8 cellular contexts compared by ENCODE assay signal in the genomic region with DNA sequence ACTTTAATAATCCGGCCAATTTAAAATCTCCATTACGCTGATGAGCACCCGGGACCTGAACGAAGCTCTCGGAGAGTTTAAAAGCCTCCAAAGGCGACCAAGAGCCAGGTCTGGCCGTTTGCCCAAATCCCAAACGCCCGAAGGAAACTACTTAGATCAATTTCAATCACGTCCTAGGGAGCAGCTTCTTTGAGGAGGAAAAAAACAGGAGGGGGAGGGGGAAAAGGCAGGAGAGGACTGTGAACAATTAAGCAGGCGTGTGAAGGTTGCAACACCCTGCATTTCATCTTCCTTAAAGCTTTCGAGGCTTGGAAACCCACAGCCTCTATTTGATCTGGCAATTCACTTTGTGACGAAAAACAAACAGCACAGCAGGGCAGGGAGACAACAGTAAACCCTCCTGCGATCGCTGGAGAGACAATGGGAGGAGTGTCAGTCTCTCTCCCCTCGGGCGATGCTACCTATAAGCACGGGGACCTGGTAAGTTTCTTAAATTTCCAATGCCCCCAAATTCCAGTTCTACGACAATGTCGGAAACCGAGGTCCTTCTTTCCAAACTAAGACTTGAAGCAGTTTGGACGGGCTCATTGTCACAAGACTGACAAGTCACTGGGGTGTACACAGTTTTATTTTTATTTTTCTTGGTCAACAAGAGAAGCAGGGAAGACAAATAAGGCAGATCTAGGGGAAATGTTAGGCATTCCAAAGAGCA. TPM values are rescaled to one million over a fixed set of nuclear protein-coding genes. Genes with fewer than 3 reads are reported as not detected.
DNase-seq lines count a peak whose midpoint lies in the region; ATAC-seq and TF ChIP-seq lines count a peak whose summit lies in the region.

No MANE protein-coding gene starts in this region.

- ATAC-seq in HG03565 (IDR thresholded peaks at IDR 0.05; ENCODE audit: unreplicated experiment) = no peak

- TF ChIP-seq CTCF in choroid plexus epithelial cell (conservative IDR thresholded peaks at IDR 0.05; ENCODE audit: low read depth, low read length) = no peak

- H3K9me3 ChIP-seq in MG63 (no peaks in the 10 kb centered on the region), SK-N-MC (ENCODE audit: low read depth, low read length) (no peaks in the 10 kb centered on the region)

- H3K4me3 ChIP-seq in MG63 = peak overlapping the region; percentile 90
- peak overlapping the region; percentile 81 for H3K4me3 ChIP-seq in SK-N-MC
- H3K4me3 ChIP-seq in choroid plexus epithelial cell (ENCODE audit: low read depth, low read length) = peak overlapping the region; percentile 99

- peak overlapping the region; percentile 99 for H3K9ac ChIP-seq in SK-N-MC (ENCODE audit: insufficient read length)

- peaks cover 57% of the 10 kb centered on the region for H3K36me3 ChIP-seq in MG63
- peaks cover 38% of the 10 kb centered on the region for H3K36me3 ChIP-seq in SK-N-MC (ENCODE audit: insufficient read depth, low read length)

- DNase-seq in DMS53 (lab: John Stamatoyannopoulos, UW) = peak; percentile 94
- DNase-seq in MG63 = peak; percentile 53
- DNase-seq in SK-N-MC (ENCODE audit: low read depth, low spot score) = no peak
- peak; percentile 76 for DNase-seq in choroid plexus epithelial cell (ENCODE audit: low read depth)
- DNase-seq in stimulated activated naive CD4-positive, alpha-beta T cell treated with Interleukin-2 at 50 U/mL for 16 hours (lab: John Stamatoyannopoulos, UW) = peak; percentile 19
- no peak for DNase-seq in KG1 (lab: John Stamatoyannopoulos, UW)

- H3K27ac ChIP-seq in SK-N-MC (peak overlapping the region; percentile 84), layer of hippocampus (ENCODE audit: low read depth, low read length) (peak overlapping the region; percentile 97)

- no peaks in the 10 kb centered on the region for H3K27me3 ChIP-seq in MG63
- no peaks in the 10 kb centered on the region for H3K27me3 ChIP-seq in layer of hippocampus (ENCODE audit: control insufficient read depth, insufficient read depth, low read length)

RNA-seq across cellular contexts. Expression of a gene that starts 1.1 kb away (rescaled TPM):
- 38.8 and 40.4 TPM in 2 replicates for total RNA-seq in MG63 (2014; rRNA removed; shearing (Covaris generic); ENCODE audit: low replicate concordance)

Comparison
In these comparisons a context has a peak if more than half of its experiments do, and no peak if none do; other contexts are left out.
1. DNase-seq: peak in DMS53 (single experiment), MG63 (single experiment), choroid plexus epithelial cell (single experiment) and stimulated activated naive CD4-positive, alpha-beta T cell treated with Interleukin-2 at 50 U/mL for 16 hours (single experiment); none in SK-N-MC (single experiment) and KG1 (single experiment).
2. Peak in every context shown above with its lines, with median percentiles within 50 percentile points of each other: H3K4me3 ChIP-seq.